Comparison of ENCODE assay signal across 18 cellular contexts in the genomic region with DNA sequence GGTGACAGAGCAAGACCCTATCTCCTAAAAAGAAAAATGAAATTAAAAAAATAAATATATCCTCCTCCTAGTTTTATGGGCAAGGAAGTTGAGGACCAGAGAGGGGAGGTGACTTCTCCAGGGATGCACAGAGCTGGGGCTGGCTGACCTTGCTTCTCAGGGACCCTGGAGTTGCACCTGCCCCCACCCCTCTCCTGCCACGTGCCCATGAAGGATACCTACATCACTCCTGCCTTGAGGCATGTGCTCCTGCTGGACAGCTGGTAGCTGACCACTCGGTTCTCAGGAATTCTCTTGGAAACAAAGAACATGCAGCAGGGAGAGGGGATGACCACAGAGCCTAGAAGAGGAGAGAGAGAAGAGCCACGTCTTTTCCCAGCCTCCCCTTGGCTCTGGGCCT. TPM values are rescaled to one million over a fixed set of nuclear protein-coding genes. Genes with fewer than 3 reads are reported as not detected.
"Had no signal": no experiment of that assay in that cellular context is flagged by ENCODE, and none has a peak within 500 bp of the region (broad histone marks: within the 10 kb centered on the region; RNA-seq: fewer than 3 reads in every experiment).

No MANE protein-coding gene starts in this region.

- H3K36me3 Mint-ChIP-seq: memory B cell, natural killer cell had no signal

- ATAC-seq: activated T-helper 17 cell treated with anti-CD3 and anti-CD28 coated beads, Interleukin-2, amount 50 U/mL, for 72 hours; left ventricle myocardium superior; natural killer cell; right cardiac atrium; stimulated activated naive CD8-positive, alpha-beta T cell treated with anti-CD3 and anti-CD28 coated beads, Interleukin-15, Interleukin-2, amounts not matched to agents 100 U/mL and 50 U/mL, for 24 hours had no signal

- H3K4me3 Mint-ChIP-seq: activated T-helper 17 cell treated with anti-CD3 and anti-CD28 coated beads, Interleukin-2, amount 50 U/mL, for 72 hours; memory B cell; natural killer cell had no signal

- H3K4me3 ChIP-seq: cardiac muscle cell, smooth muscle cell, transverse colon, vagina had no signal

- H3K4me1 Mint-ChIP-seq: activated T-helper 17 cell treated with anti-CD3 and anti-CD28 coated beads, Interleukin-2, amount 50 U/mL, for 72 hours; memory B cell; natural killer cell had no signal

- H3K9me3 Mint-ChIP-seq: activated T-helper 17 cell treated with anti-CD3 and anti-CD28 coated beads, Interleukin-2, amount 50 U/mL, for 72 hours; memory B cell; natural killer cell had no signal

- H3K27me3 ChIP-seq: cardiac muscle cell, transverse colon, vagina had no signal

- H3K9me3 ChIP-seq: transverse colon, vagina had no signal

- H3K27ac Mint-ChIP-seq: activated T-helper 17 cell treated with anti-CD3 and anti-CD28 coated beads, Interleukin-2, amount 50 U/mL, for 72 hours; memory B cell; natural killer cell had no signal

- H3K4me1 ChIP-seq: transverse colon, vagina had no signal

- H3K4me2 ChIP-seq: smooth muscle cell had no signal

- H3K27ac ChIP-seq: cardiac muscle cell, transverse colon, vagina had no signal

- DNase-seq: activated CD4-positive, alpha-beta T cell treated with anti-CD3 and anti-CD28 coated beads, Interleukin-2, amount 50 U/mL, for 4 hours; activated CD4-positive, CD25-positive, alpha-beta regulatory T cell treated with anti-CD3 and anti-CD28 coated beads, Interleukin-2, amount 50 U/mL, for 72 hours; activated naive CD4-positive, alpha-beta T cell treated with anti-CD3 and anti-CD28 coated beads, Interleukin-2, amount 50 U/mL, for 16 hours; hypothalamus; left ventricle myocardium superior; natural killer cell; stimulated activated CD4-positive, alpha-beta T cell treated with anti-CD3 and anti-CD28 coated beads, Interleukin-4, amount 100 ng/mL, for 4 hours; stimulated activated CD8-positive, alpha-beta memory T cell treated with anti-CD3 and anti-CD28 coated beads, Interleukin-4, amount 100 ng/mL, for 48 hours; stimulated activated naive CD8-positive, alpha-beta T cell treated with anti-CD3 and anti-CD28 coated beads, Interleukin-15, Interleukin-2, amounts not matched to agents 100 U/mL and 50 U/mL, for 24 hours; transverse colon had no signal

- H3K36me3 ChIP-seq: cardiac muscle cell, transverse colon, vagina had no signal

RNA-seq across cellular contexts. Expression of a gene that starts 0.5 kb away (rescaled TPM):
- total RNA-seq: activated T-helper 17 cell treated with anti-CD3 and anti-CD28 coated beads, Interleukin-2, amount 50 U/mL, for 72 hours; cardiac muscle cell; kidney epithelial cell; natural killer cell; posterior vena cava; right cardiac atrium; smooth muscle cell; vagina had no signal
- polyA plus RNA-seq: cardiac muscle cell, right cardiac atrium, smooth muscle cell had no signal

RNA-seq across cellular contexts. Expression of a gene that starts 41.1 kb away (rescaled TPM):
- total RNA-seq: activated T-helper 17 cell treated with anti-CD3 and anti-CD28 coated beads, Interleukin-2, amount 50 U/mL, for 72 hours; cardiac muscle cell; kidney epithelial cell; left ventricle myocardium superior; natural killer cell; smooth muscle cell; transverse colon; vagina had no signal
- polyA plus RNA-seq: cardiac muscle cell had no signal
